8 cellular contexts compared by ENCODE assay signal in the genomic region with DNA sequence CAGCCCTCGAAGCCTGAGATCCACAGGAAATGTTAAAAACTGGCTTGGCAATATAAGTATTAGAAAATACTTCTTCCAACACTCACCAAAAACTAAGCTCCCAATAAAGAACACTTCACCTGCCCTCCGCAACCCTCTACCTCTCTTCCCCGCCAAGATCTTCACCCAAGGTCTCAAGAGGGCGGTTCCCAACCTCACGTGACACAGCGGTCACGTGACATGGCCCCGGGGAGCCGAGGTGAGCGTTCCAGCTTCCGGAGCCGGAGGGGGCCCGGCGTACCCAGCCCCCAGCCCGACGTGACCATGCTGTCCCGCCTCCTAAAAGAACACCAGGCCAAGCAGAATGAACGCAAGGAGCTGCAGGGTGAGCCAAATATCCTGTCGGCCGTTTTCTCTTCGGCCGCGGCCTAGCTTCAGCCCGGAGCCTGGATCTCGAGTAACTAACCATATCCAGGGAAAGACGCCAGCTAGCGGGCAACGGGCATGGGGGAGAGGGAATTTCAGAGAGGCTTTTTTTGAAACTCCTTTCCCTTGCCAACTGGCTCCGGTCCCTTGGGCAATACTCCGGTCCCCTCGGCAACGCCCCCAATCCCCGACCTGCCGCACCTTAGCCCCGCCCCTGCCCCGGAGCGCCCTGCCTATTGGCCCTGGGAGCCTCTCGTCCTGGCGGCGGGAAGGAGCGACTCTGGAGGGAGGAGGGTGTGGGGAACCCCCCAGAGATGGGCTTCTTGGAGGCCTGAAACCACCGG. TPM values are rescaled to one million over a fixed set of nuclear protein-coding genes. Genes with fewer than 3 reads are reported as not detected.
DNase-seq lines count a peak whose midpoint lies in the region; ATAC-seq and TF ChIP-seq lines count a peak whose summit lies in the region.

Gene BLOC1S1, plus strand, starts transcription at position 214 of the 749 bp plus-strand sequence. Its CDS starts 6 bp downstream, at position 220.

- in situ Hi-C loops in GM13976 (cut with MboI; ENCODE audit: low sequenced_read_pairs, unreplicated experiment) = no loop called here

- peaks cover 3% of the 10 kb centered on the region in 2 donors for H3K27me3 Mint-ChIP-seq in T-cell
- H3K27me3 Mint-ChIP-seq in type B pancreatic cell = peaks cover 33% of the 10 kb centered on the region

- H3K27ac ChIP-seq in adipose tissue (ENCODE audit: low read depth, low read length) = peak within 1 kb of the TSS; percentile 57

- POLR2A ChIA-PET in T-cell (lab: Charles Lee) = interaction anchor here (0.6 to 0.7 kb wide), 2 partner anchors 22 to 369 kb away, joined by 3 read pairs; no protein-coding TSS in a partner anchor

- no peak for TF ChIP-seq CTCF in GM13976 (IDR thresholded peaks at IDR 0.05; ENCODE audit: borderline replicate concordance, control extremely low read depth, extremely low read depth, insufficient read depth, missing control alignments)
- peak; percentile 35 for TF ChIP-seq CTCF in type B pancreatic cell (conservative IDR thresholded peaks at IDR 0.05)

- H3K4me1 Mint-ChIP-seq in T-cell (peaks cover 23 to 45% (median 34%) of the 10 kb centered on the region in 3 donors), type B pancreatic cell (ENCODE audit: unreplicated experiment) (peaks cover 31% of the 10 kb centered on the region)

- H3K36me3 Mint-ChIP-seq in T-cell = peaks cover 3% of the 10 kb centered on the region
- H3K36me3 Mint-ChIP-seq in type B pancreatic cell = no peaks in the 10 kb centered on the region

- 0 to 1% (median 0%) methylated on average over 39 to 42 of the region's 42 CpGs for WGBS in adipose tissue, 3 donors

- intact Hi-C loops in cardiac septum (cut with DNase I) = no loop called here
- intact Hi-C loops in posterior cingulate gyrus (cut with DNase I) = no loop called here

- ATAC-seq in HG02852 (IDR thresholded peaks at IDR 0.05; ENCODE audit: unreplicated experiment) (peak; percentile 93), T-cell (replicated peaks in 1 of 4) (peak; percentile 95 to 97 (median 95))

- H3K27ac Mint-ChIP-seq in T-cell (peak within 1 kb of the TSS; percentile 86 to 96), type B pancreatic cell (peak within 1 kb of the TSS; percentile 95)

- CTCF ChIA-PET in T-cell (lab: Charles Lee) = interaction anchor here (0.5 to 1.6 kb wide), 11 partner anchors 9 to 921 kb away, joined by 3 to 6 read pairs (median 4); partner anchors contain the start of gene DNAJC14 (in 1 of the 2)

- no peaks in the 10 kb centered on the region for H3K9me3 Mint-ChIP-seq in T-cell
- no peaks in the 10 kb centered on the region for H3K9me3 Mint-ChIP-seq in type B pancreatic cell

- DNase-seq in GM13976 (ENCODE audit: low spot score) = peak; percentile 96
- DNase-seq in NCI-H146 (lab: John Stamatoyannopoulos, UW) = peak; percentile 96
- DNase-seq in T-cell = peak; percentile 83 to 94 (median 91)
- DNase-seq in cardiac septum (ENCODE audit: low spot score) = peak; percentile 95
- peak; percentile 82 to 98 (median 88) for DNase-seq in posterior cingulate gyrus
- peak; percentile 95 for DNase-seq in type B pancreatic cell (ENCODE audit: extremely low spot score, unreplicated experiment)

- peak within 1 kb of the TSS; percentile 93 to 98 (median 97) for H3K4me3 Mint-ChIP-seq in T-cell
- H3K4me3 Mint-ChIP-seq in type B pancreatic cell = peak within 1 kb of the TSS; percentile 94

RNA-seq across cellular contexts. Expression of gene BLOC1S1, which starts in this region (rescaled TPM):
- total RNA-seq in T-cell (10 to 100 TPM; 49.4 to 76.6 (median 72.7) TPM), cardiac septum (97.7 TPM), type B pancreatic cell (ENCODE audit: low replicate concordance) (89.9 and 98.6 TPM in 2 replicates)
- 100 to 1,000 TPM; 103 to 323 (median 288) TPM for polyA plus RNA-seq in adipose tissue

Comparison
In these comparisons a context has a peak if more than half of its experiments do, and no peak if none do; other contexts are left out.
1. Peak in every context shown above with its lines: DNase-seq, ATAC-seq and H3K27ac ChIP-seq.